In the genomic region with DNA sequence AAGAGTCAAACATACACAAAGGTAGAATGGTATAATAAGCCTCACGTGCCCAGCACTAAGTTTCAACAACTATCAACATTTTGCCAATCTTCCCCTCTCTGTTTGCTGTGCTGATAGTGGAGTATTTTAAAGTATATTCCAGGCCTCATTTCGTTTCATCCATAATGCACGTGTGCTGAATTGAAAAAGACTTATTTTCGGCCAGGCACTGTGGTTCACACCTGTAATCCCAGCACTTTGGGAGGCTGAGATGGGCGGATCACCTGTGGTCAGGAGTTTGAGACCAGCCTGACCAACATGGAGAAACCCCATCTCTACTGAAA, we compare ENCODE assay signal across 1 cellular context.
A peak's percentile ranks its signal among the peaks of the same experiment; 100 is the strongest.
TF ChIP-seq lines count a peak whose summit lies in the region.

No MANE protein-coding gene starts in this region.

TF ChIP-seq in HEK293, 187 proteins besides CTCF, POLR2A, EP300 and RAD21:
- TF ChIP-seq ZBTB44 (tag by site-specific recombination; IDR thresholded peaks at IDR 0.05) = 0 out of 2 replicates have a peak, but pooled peaks have one; percentile 9
TF ChIP-seq in HEK293: peak in this region for 1; not testable (repeated sequence) for 186.
